In the genomic region with DNA sequence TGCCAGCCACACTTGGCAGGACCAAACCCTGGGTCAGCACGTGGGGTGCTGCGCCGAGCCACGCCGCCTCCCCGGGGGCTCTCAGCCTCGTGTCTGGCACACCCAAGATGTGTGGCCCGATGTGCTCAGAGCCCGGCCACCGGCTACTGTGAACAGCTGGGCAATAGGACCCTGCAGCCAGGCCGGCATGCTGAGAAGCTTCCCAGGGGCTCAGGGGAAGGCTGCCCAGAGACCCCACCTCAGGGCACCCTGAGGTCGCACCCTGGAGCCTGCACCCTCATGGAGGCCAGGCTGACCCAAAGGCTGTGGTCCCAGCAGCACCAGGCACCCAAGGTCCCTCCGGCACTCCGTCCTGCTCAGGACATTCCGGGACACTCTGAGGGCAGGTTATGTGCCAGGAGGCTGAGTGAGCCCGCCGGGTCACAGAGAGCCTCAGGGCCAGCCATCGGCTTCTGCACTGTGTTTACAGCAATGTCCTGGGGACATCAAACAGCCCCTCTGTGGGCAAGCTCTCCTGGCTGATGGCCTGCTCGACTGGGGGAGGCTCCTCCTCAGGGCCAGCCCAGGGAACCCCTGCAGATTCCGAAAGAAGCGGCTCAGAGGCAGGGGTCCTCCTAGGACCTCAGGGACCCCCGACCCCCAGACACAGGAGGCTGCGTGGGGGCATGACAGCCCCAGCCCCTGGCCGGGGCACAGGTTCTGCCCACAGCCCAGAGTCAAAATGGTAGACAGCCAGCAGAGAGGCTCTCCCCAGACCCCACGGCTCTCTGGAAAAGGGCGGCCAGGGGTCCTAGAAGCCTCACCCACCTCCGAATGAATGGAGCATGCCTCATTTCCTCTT, we compare ENCODE assay signal across 13 cellular contexts. TPM values are rescaled to one million over a fixed set of nuclear protein-coding genes. Genes with fewer than 3 reads are reported as not detected.
DNase-seq lines count a peak whose midpoint lies in the region; ATAC-seq, FAIRE-seq and TF ChIP-seq lines count a peak whose summit lies in the region.
"Had no signal": no experiment of that assay in that cellular context is flagged by ENCODE, and none has a peak within 500 bp of the region (broad histone marks: within the 10 kb centered on the region; RNA-seq: fewer than 3 reads in every experiment).

No MANE protein-coding gene starts in this region.

- DNase-seq in Peyer's patch (peak in 1 of 3 donors; percentile 43), caudate nucleus (lab: John Stamatoyannopoulos, UW) (peak in 4 of 61 donors; percentile 17 to 47 (median 37)), kidney (peak; percentile 65), superior temporal gyrus (ENCODE audit: extremely low spot score) (no peak), T-cell (no peak), NCI-H1048 (lab: John Stamatoyannopoulos, UW) (no peak)
- DNase-seq: activated CD4-positive, alpha-beta T cell treated with anti-CD3 and anti-CD28 coated beads, Interleukin-2, amount 50 U/mL, for 4 hours; activated naive CD4-positive, alpha-beta T cell treated with anti-CD3 and anti-CD28 coated beads for 36 hours; DND-41; RPMI8226; stimulated activated naive CD4-positive, alpha-beta T cell treated with Interleukin-2 at 50 U/mL for 16 hours had no signal

- H3K9me3 ChIP-seq in Peyer's patch: no peaks in the 10 kb centered on the region
- H3K9me3 ChIP-seq in kidney (ENCODE audit: control insufficient read depth in 1 of 2, low read length in 2 of 2): no peaks in the 10 kb centered on the region

- intact Hi-C loops in kidney (cut with DNase I): no loop called here

- no peak for TF ChIP-seq POLR2A in Peyer's patch (IDR thresholded peaks at IDR 0.05)

- ATAC-seq in T-cell (replicated peaks in 1 of 4) (no peak), GM21423 (IDR thresholded peaks at IDR 0.05; ENCODE audit: unreplicated experiment) (no peak)

- no peak for TF ChIP-seq CTCF in Peyer's patch (IDR thresholded peaks at IDR 0.05)
- no peak for TF ChIP-seq CTCF in kidney (IDR thresholded peaks at IDR 0.05; ENCODE audit: borderline replicate concordance, extremely low read depth, insufficient read depth)

- H3K9me3 Mint-ChIP-seq in T-cell: no peaks in the 10 kb centered on the region
- H3K9me3 Mint-ChIP-seq: activated naive CD4-positive, alpha-beta T cell treated with anti-CD3 and anti-CD28 coated beads for 36 hours had no signal

- no peak overlapping the region for H3K4me3 Mint-ChIP-seq in T-cell
- H3K4me3 Mint-ChIP-seq: activated naive CD4-positive, alpha-beta T cell treated with anti-CD3 and anti-CD28 coated beads for 36 hours had no signal

- peaks cover 8 to 27% (median 11%) of the 10 kb centered on the region in 4 donors for H3K4me1 ChIP-seq in Peyer's patch
- H3K4me1 ChIP-seq in kidney (ENCODE audit: control insufficient read depth in 1 of 2, insufficient read depth in 1 of 2, low read depth in 1 of 2, low read length in 2 of 2): peaks cover 0 to 14% of the 10 kb centered on the region in 2 donors
- no peaks in the 10 kb centered on the region for H3K4me1 ChIP-seq in rectal smooth muscle tissue (ENCODE audit: control insufficient read depth, insufficient read depth, low read length)

- peaks cover 3% of the 10 kb centered on the region for H3K36me3 Mint-ChIP-seq in T-cell

- no peak for FAIRE-seq in kidney (lab: Jason Lieb, UNC)

- no peak overlapping the region for H3K27ac Mint-ChIP-seq in T-cell
- H3K27ac Mint-ChIP-seq: activated naive CD4-positive, alpha-beta T cell treated with anti-CD3 and anti-CD28 coated beads for 36 hours had no signal

- H3K36me3 ChIP-seq in Peyer's patch: peaks cover 0 to 16% (median 0%) of the 10 kb centered on the region in 3 donors
- H3K36me3 ChIP-seq in kidney (ENCODE audit: control insufficient read depth in 1 of 2, insufficient read depth in 2 of 2, low read length in 2 of 2): peaks cover 0 to 6% of the 10 kb centered on the region in 2 donors
- H3K36me3 ChIP-seq in rectal smooth muscle tissue (ENCODE audit: control insufficient read depth, insufficient read depth, low read length): peaks cover 9% of the 10 kb centered on the region

- POLR2A ChIA-PET in T-cell (lab: Charles Lee): no interaction called here

- H3K27me3 Mint-ChIP-seq in T-cell: no peaks in the 10 kb centered on the region

- H3K4me1 Mint-ChIP-seq in T-cell: peaks cover 13 to 28% (median 13%) of the 10 kb centered on the region in 3 donors

- H3K9ac ChIP-seq in kidney (ENCODE audit: low read length in 2 of 2): no peak overlapping the region
- H3K9ac ChIP-seq in rectal smooth muscle tissue (ENCODE audit: low read length): peak overlapping the region; percentile 10

- CTCF ChIA-PET in T-cell (lab: Charles Lee): no interaction called here

- no peak overlapping the region for H3K4me3 ChIP-seq in Peyer's patch
- no peak overlapping the region for H3K4me3 ChIP-seq in kidney (ENCODE audit: low read length in 2 of 2)
- no peak overlapping the region for H3K4me3 ChIP-seq in rectal smooth muscle tissue (ENCODE audit: low read length)

- H3K27me3 ChIP-seq in Peyer's patch (no peaks in the 10 kb centered on the region), rectal smooth muscle tissue (ENCODE audit: control insufficient read depth, insufficient read depth, low read length) (no peaks in the 10 kb centered on the region)

- H3K27ac ChIP-seq in Peyer's patch (peak overlapping the region in 3 of 4 donors; percentile 25 to 93 (median 55)), caudate nucleus (ENCODE audit: low read depth, low read length) (peak overlapping the region; percentile 48), kidney (ENCODE audit: low read depth in 2 of 2, low read length in 2 of 2) (no peak overlapping the region), rectal smooth muscle tissue (ENCODE audit: low read depth, low read length) (no peak overlapping the region)

RNA-seq across cellular contexts. Expression of gene SLC19A1, which starts 8.3 kb away (rescaled TPM):
- 10 to 100 TPM; 10.7 to 70.8 (median 30.5) TPM for total RNA-seq in Peyer's patch
- total RNA-seq in kidney: 7.2 TPM
- polyA plus RNA-seq in kidney (ENCODE audit: insufficient read depth, low read depth, low replicate concordance): 5.1 TPM
- 10 to 100 TPM; 10.4 to 19.2 (median 16.4) TPM for total RNA-seq in T-cell

Comparison
In these comparisons a context has a peak if more than half of its experiments do, and no peak if none do; other contexts are left out.
1. H3K27ac ChIP-seq: peak in Peyer's patch (3 of 4) and caudate nucleus (single experiment); none in kidney (0 of 2) and rectal smooth muscle tissue (single experiment).